ENCODE assay signal across 8 cellular contexts in genomic region chrX:74925210-74926088, GRCh38. TPM values are rescaled to one million over a fixed set of nuclear protein-coding genes. Genes with fewer than 3 reads are reported as not detected.
A peak's percentile ranks its signal among the peaks of the same experiment; 100 is the strongest.
DNase-seq lines count a peak whose midpoint lies in the region; ATAC-seq and TF ChIP-seq lines count a peak whose summit lies in the region.

Gene NEXMIF, minus strand, starts transcription at chrX:74925452.

- H4K20me1 ChIP-seq in BLaER1 treated with 17β-estradiol and CSF1 and Interleukin-3, amounts not matched to agents 10 nM and 100 nM = 0 out of 22 replicates have a peak, but pooled peaks cover 0 to 4% (median 0%) of the 10 kb centered on the region in 11 experiments
- no peaks in the 10 kb centered on the region for H4K20me1 ChIP-seq in SK-N-SH (ENCODE audit: insufficient read depth)

- H3K79me1 ChIP-seq in mesendoderm (ENCODE audit: low read length) = no peaks in the 10 kb centered on the region

- H4K5ac ChIP-seq in mesendoderm (ENCODE audit: low read length) = no peak within 1 kb of the TSS

- H3K9ac ChIP-seq in BLaER1 treated with 17β-estradiol and CSF1 and Interleukin-3, amounts not matched to agents 10 nM and 100 nM = peak within 1 kb of the TSS; percentile 53 to 75 (median 68); a peak in 21 of 22 replicates
- H3K9ac ChIP-seq in SK-N-SH (no peak within 1 kb of the TSS), colonic mucosa (ENCODE audit: low read depth in 2 of 2, low read length in 2 of 2) (peak within 1 kb of the TSS in 1 of 2 donors; percentile 60), mesendoderm (ENCODE audit: low read length) (peak within 1 kb of the TSS; percentile 43)

- H2AFZ ChIP-seq in SK-N-SH (ENCODE audit: low read depth) = 0 out of 2 replicates have a peak within 1 kb of the TSS, but pooled peaks have one; percentile 46

- peak within 1 kb of the TSS; percentile 79 for H3K56ac ChIP-seq in mesendoderm (ENCODE audit: low read length)

- H3K79me2 ChIP-seq in SK-N-SH (ENCODE audit: insufficient read depth) (no peaks in the 10 kb centered on the region), mesendoderm (ENCODE audit: control insufficient read depth, insufficient read depth, low read length) (no peaks in the 10 kb centered on the region)

- DNase-seq in SK-N-SH (peak; percentile 77), colonic mucosa (peak; percentile 20), mesendoderm (no peak), superior temporal gyrus (ENCODE audit: extremely low spot score) (peak; percentile 8), NCI-H1048 (lab: John Stamatoyannopoulos, UW) (no peak)

- no peaks in the 10 kb centered on the region for H3F3A ChIP-seq in SK-N-SH (replicated peaks; ENCODE audit: insufficient read depth)

- 9% methylated on average over 31 of the region's 50 CpGs for WGBS in SK-N-SH (ENCODE audit: low lambda C conversion rate)
- WGBS in mesendoderm (ENCODE audit: extremely low coverage, insufficient coverage, low lambda C conversion rate) = no CpG with 5 or more reads among the region's 50 CpGs

- H3K36me3 ChIP-seq in BLaER1 treated with 17β-estradiol and CSF1 and Interleukin-3, amounts not matched to agents 10 nM and 100 nM = no peaks in the 10 kb centered on the region
- H3K36me3 ChIP-seq in SK-N-SH (replicated peaks in 1 of 2; ENCODE audit: control insufficient read depth in 1 of 2, insufficient read depth in 2 of 2, low read length in 1 of 2) (no peaks in the 10 kb centered on the region), colonic mucosa (no peaks in the 10 kb centered on the region), mesendoderm (ENCODE audit: control insufficient read depth, insufficient read depth, low read length) (no peaks in the 10 kb centered on the region)

- H3K4ac ChIP-seq in mesendoderm (ENCODE audit: low read depth, low read length) = no peak within 1 kb of the TSS

- TF ChIP-seq RAD21 in SK-N-SH (IDR thresholded peaks at IDR 0.05; ENCODE audit: low read length) = no peak

- peak within 1 kb of the TSS; percentile 72 to 90 (median 84) for H3K4me2 ChIP-seq in BLaER1 treated with 17β-estradiol and CSF1 and Interleukin-3, amounts not matched to agents 10 nM and 100 nM
- peak within 1 kb of the TSS; percentile 69; the same call in 1 of the 2 replicates for H3K4me2 ChIP-seq in SK-N-SH
- peak within 1 kb of the TSS; percentile 56 for H3K4me2 ChIP-seq in mesendoderm (ENCODE audit: low read length)

- TF ChIP-seq EP300 in SK-N-SH (IDR thresholded peaks at IDR 0.05; ENCODE audit: borderline replicate concordance in 1 of 2, low read depth in 1 of 2, low read length in 1 of 2) = no peak

- no peak within 1 kb of the TSS for H2BK5ac ChIP-seq in mesendoderm (ENCODE audit: low read length)

- H2BK15ac ChIP-seq in mesendoderm (replicated peaks; ENCODE audit: low read depth) = no peak within 1 kb of the TSS

- H3K23ac ChIP-seq in mesendoderm (ENCODE audit: low read length) = no peak within 1 kb of the TSS

- H3K4me1 ChIP-seq in BLaER1 treated with 17β-estradiol and CSF1 and Interleukin-3, amounts not matched to agents 10 nM and 100 nM = peaks cover 0 to 18% (median 8%) of the 10 kb centered on the region in 10 experiments; a peak in 12 of 20 replicates
- H3K4me1 ChIP-seq in SK-N-SH (ENCODE audit: control insufficient read depth in 1 of 2, insufficient read depth in 2 of 2, low read depth in 1 of 2, low read length in 1 of 2) (no peaks in the 10 kb centered on the region; a peak in 1 of 4 replicates), colonic mucosa (no peaks in the 10 kb centered on the region), mesendoderm (ENCODE audit: control insufficient read depth, low read depth, low read length) (no peaks in the 10 kb centered on the region)

- H3K4me3 ChIP-seq in BLaER1 treated with 17β-estradiol and CSF1 and Interleukin-3, amounts not matched to agents 10 nM and 100 nM = peak within 1 kb of the TSS; percentile 51 to 71 (median 62)
- H3K4me3 ChIP-seq in SK-N-SH (ENCODE audit: low read depth in 2 of 2, low read length in 1 of 2) (peak within 1 kb of the TSS; percentile 37), colonic mucosa (peak within 1 kb of the TSS; percentile 42), mesendoderm (ENCODE audit: low read length) (no peak within 1 kb of the TSS)

- H3K9me2 ChIP-seq in SK-N-SH = no peaks in the 10 kb centered on the region

- H2AK5ac ChIP-seq in mesendoderm (ENCODE audit: low read length) = no peak within 1 kb of the TSS

- CTCF ChIA-PET in SK-N-SH (lab: Yijun Ruan, JAX) = interaction anchor here (0.5 to 1.1 kb wide), 2 partner anchors 676 to 1904 kb away, joined by 3 to 4 read pairs; no protein-coding TSS in a partner anchor

- ATAC-seq in GM18909 (IDR thresholded peaks at IDR 0.05; ENCODE audit: poor library complexity, unreplicated experiment) = peak; percentile 68
- peak; percentile 55 for ATAC-seq in HG03135 (IDR thresholded peaks at IDR 0.05; ENCODE audit: unreplicated experiment)

- no peak within 1 kb of the TSS for H3K18ac ChIP-seq in mesendoderm (ENCODE audit: low read length)

- H2BK120ac ChIP-seq in mesendoderm (ENCODE audit: low read depth, low read length) = no peak within 1 kb of the TSS

- intact Hi-C loops in colonic mucosa (cut with DNase I) = no loop called here

- TF ChIP-seq CTCF in SK-N-SH (IDR thresholded peaks at IDR 0.05) = peak; percentile 13; the same call in 1 of the 2 replicates
- no peak for TF ChIP-seq CTCF in colonic mucosa (IDR thresholded peaks at IDR 0.05)

- peak within 1 kb of the TSS in 4 of 11 experiments; percentile 40 to 53 (median 47); a peak in 6 of 22 replicates for H3K27ac ChIP-seq in BLaER1 treated with 17β-estradiol and CSF1 and Interleukin-3, amounts not matched to agents 10 nM and 100 nM
- H3K27ac ChIP-seq in SK-N-SH (ENCODE audit: low read depth in 2 of 2, low read length in 1 of 2) (no peak within 1 kb of the TSS), colonic mucosa (peak within 1 kb of the TSS; percentile 32), mesendoderm (ENCODE audit: low read depth, low read length) (no peak within 1 kb of the TSS)

- H3K9me3 ChIP-seq in BLaER1 treated with 17β-estradiol and CSF1 and Interleukin-3, amounts not matched to agents 10 nM and 100 nM (replicated peaks in 1 of 11) = peaks cover 0 to 15% (median 12%) of the 10 kb centered on the region in 11 experiments; a peak in 11 of 22 replicates
- no peaks in the 10 kb centered on the region for H3K9me3 ChIP-seq in SK-N-SH
- no peaks in the 10 kb centered on the region for H3K9me3 ChIP-seq in colonic mucosa

- peaks cover 16 to 68% (median 49%) of the 10 kb centered on the region in 11 experiments; a peak in 20 of 22 replicates for H3K27me3 ChIP-seq in BLaER1 treated with 17β-estradiol and CSF1 and Interleukin-3, amounts not matched to agents 10 nM and 100 nM
- no peaks in the 10 kb centered on the region; the same call in 1 of the 2 replicates for H3K27me3 ChIP-seq in SK-N-SH (ENCODE audit: insufficient read depth)
- no peaks in the 10 kb centered on the region for H3K27me3 ChIP-seq in colonic mucosa
- H3K27me3 ChIP-seq in mesendoderm (ENCODE audit: insufficient read depth, low read length, poor library complexity) = no peaks in the 10 kb centered on the region

- no peak within 1 kb of the TSS for H4K8ac ChIP-seq in mesendoderm (ENCODE audit: low read depth, low read length)

- POLR2A ChIA-PET in SK-N-SH (lab: Yijun Ruan, JAX) = no interaction called here

TF ChIP-seq in SK-N-SH, 30 proteins besides CTCF, POLR2A, EP300 and RAD21 (continues in another document):
- TF ChIP-seq ZBTB33 (IDR thresholded peaks at IDR 0.05; ENCODE audit: borderline replicate concordance, low read depth) (no peak), GATA2 (CRISPR knock-in tag; IDR thresholded peaks at IDR 0.05) (no peak), GABPA (IDR thresholded peaks at IDR 0.05; ENCODE audit: low read depth) (no peak), SMC3 (IDR thresholded peaks at IDR 0.05; ENCODE audit: low read depth, low read length) (no peak), SIN3A (IDR thresholded peaks at IDR 0.05; ENCODE audit: borderline replicate concordance, low read depth, low read length) (no peak), POLR2AphosphoS5 (IDR thresholded peaks at IDR 0.05; ENCODE audit: low read depth, low read length) (no peak), PBX3 (IDR thresholded peaks at IDR 0.05) (no peak)
- TF ChIP-seq, protein P1, sequence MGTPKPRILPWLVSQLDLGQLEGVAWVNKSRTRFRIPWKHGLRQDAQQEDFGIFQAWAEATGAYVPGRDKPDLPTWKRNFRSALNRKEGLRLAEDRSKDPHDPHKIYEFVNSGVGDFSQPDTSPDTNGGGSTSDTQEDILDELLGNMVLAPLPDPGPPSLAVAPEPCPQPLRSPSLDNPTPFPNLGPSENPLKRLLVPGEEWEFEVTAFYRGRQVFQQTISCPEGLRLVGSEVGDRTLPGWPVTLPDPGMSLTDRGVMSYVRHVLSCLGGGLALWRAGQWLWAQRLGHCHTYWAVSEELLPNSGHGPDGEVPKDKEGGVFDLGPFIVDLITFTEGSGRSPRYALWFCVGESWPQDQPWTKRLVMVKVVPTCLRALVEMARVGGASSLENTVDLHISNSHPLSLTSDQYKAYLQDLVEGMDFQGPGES (IDR thresholded peaks at IDR 0.05; ENCODE audit: low read depth, low read length) = no peak

RNA-seq across cellular contexts. Expression of gene NEXMIF, which starts in this region (rescaled TPM):
- under 0.01 TPM in 1 of 2 replicates, not detected in the other for polyA plus RNA-seq in SK-N-SH (2012; rRNA removed)
- polyA plus RNA-seq in SK-N-SH (2012; cell fraction: cytosol; rRNA removed) = not detected in 2 replicates
- polyA plus RNA-seq in SK-N-SH (2012; cell fraction: nucleus; rRNA removed) = not detected in 2 replicates
- total RNA-seq in colonic mucosa = under 1 TPM; 0.82 to 0.96 TPM
- 0.07 TPM for polyA plus RNA-seq in mesendoderm (2013, experiment 1 of 2)
- polyA plus RNA-seq in mesendoderm (2013, experiment 2 of 2) = 0.06 TPM

Comparison
In these comparisons a context has a peak if more than half of its experiments do, and no peak if none do; other contexts are left out.
1. Peak in DNase-seq, H3K4me3 ChIP-seq and H3K4me2 ChIP-seq in SK-N-SH; RNA of the gene not detected or under 1 TPM.
2. Peak in DNase-seq, H3K4me3 ChIP-seq and H3K27ac ChIP-seq in colonic mucosa; RNA of the gene not detected or under 1 TPM.